Comparison of ENCODE assay signal across 17 cellular contexts in genomic region chr12:117142094-117142493, GRCh38. TPM values are rescaled to one million over a fixed set of nuclear protein-coding genes. Genes with fewer than 3 reads are reported as not detected.
DNase-seq lines count a peak whose midpoint lies in the region; ATAC-seq and TF ChIP-seq lines count a peak whose summit lies in the region.
"Had no signal": no experiment of that assay in that cellular context is flagged by ENCODE, and none has a peak within 500 bp of the region (broad histone marks: within the 10 kb centered on the region; RNA-seq: fewer than 3 reads in every experiment).

No MANE protein-coding gene starts in this region.

- DNase-seq in GM12865 (ENCODE audit: low read depth) (peak; percentile 73), germinal center (ENCODE audit: low spot score) (peak; percentile 53), vagina (ENCODE audit: extremely low spot score in 2 of 2) (no peak)
- no peak for DNase-seq in activated CD4-positive, alpha-beta T cell treated with anti-CD3 and anti-CD28 coated beads for 1 hour
- DNase-seq in stimulated activated naive CD8-positive, alpha-beta T cell treated with anti-CD3 and anti-CD28 coated beads, Interleukin-15, Interleukin-2, amounts not matched to agents 100 U/mL and 50 U/mL, for 24 hours: no peak
- no peak for DNase-seq in effector memory CD4-positive, alpha-beta T cell
- DNase-seq: activated CD4-positive, alpha-beta memory T cell treated with anti-CD3 and anti-CD28 coated beads, Interleukin-2, amount 10 ng/mL, durations not matched to agents 7 days and 5 days; activated T-cell treated with anti-CD3 and anti-CD28 coated beads, Interleukin-2, amount 50 U/mL, for 4 hours; CD8-positive, alpha-beta T cell; left ventricle myocardium superior; occipital lobe; right cardiac atrium; RPMI8226; T-helper 1 cell had no signal

- no peaks in the 10 kb centered on the region for H3K9me3 ChIP-seq in vagina
- no peaks in the 10 kb centered on the region for H3K9me3 ChIP-seq in effector memory CD4-positive, alpha-beta T cell (ENCODE audit: control insufficient read depth, low read length)
- H3K9me3 ChIP-seq: suprapubic skin had no signal

- no peak for TF ChIP-seq POLR2A in vagina (IDR thresholded peaks at IDR 0.05)

- H3K27ac ChIP-seq in vagina: no peak overlapping the region
- no peak overlapping the region for H3K27ac ChIP-seq in effector memory CD4-positive, alpha-beta T cell (ENCODE audit: insufficient read depth, low read length, poor library complexity, severe bottlenecking)
- H3K27ac ChIP-seq: suprapubic skin had no signal

- intact Hi-C loops in vagina (cut with DNase I): loop anchor here (10.0 kb wide), 1 partner anchor 117 kb away; no protein-coding TSS in a partner anchor

- peaks cover 0 to 19% of the 10 kb centered on the region in 2 donors for H3K36me3 ChIP-seq in vagina
- H3K36me3 ChIP-seq in effector memory CD4-positive, alpha-beta T cell (ENCODE audit: control insufficient read depth, insufficient read depth, low read length): peaks cover 29% of the 10 kb centered on the region

- TF ChIP-seq CTCF in GM12865 (IDR thresholded peaks at IDR 0.05; ENCODE audit: insufficient read depth, low read depth, low read length, missing control alignments) (no peak), vagina (IDR thresholded peaks at IDR 0.05) (no peak)

- H3K4me1 ChIP-seq in vagina: no peaks in the 10 kb centered on the region
- H3K4me1 ChIP-seq in effector memory CD4-positive, alpha-beta T cell (ENCODE audit: control insufficient read depth, insufficient read depth, low read length, poor library complexity, severe bottlenecking): no peaks in the 10 kb centered on the region

- no peaks in the 10 kb centered on the region for H3K27me3 ChIP-seq in vagina
- no peaks in the 10 kb centered on the region for H3K27me3 ChIP-seq in effector memory CD4-positive, alpha-beta T cell (replicated peaks; ENCODE audit: control insufficient read depth, insufficient read depth, low read length, poor library complexity, severe bottlenecking)
- H3K27me3 ChIP-seq: suprapubic skin had no signal

- H3K4me3 ChIP-seq in GM12865 (ENCODE audit: low read depth, low read length) (no peak overlapping the region), vagina (no peak overlapping the region)
- no peak overlapping the region for H3K4me3 ChIP-seq in effector memory CD4-positive, alpha-beta T cell (ENCODE audit: insufficient read depth, low read depth, low read length, poor library complexity, severe bottlenecking)
- H3K4me3 ChIP-seq: suprapubic skin had no signal

- ATAC-seq in GM21367 (IDR thresholded peaks at IDR 0.05; ENCODE audit: unreplicated experiment): peak; percentile 49
- ATAC-seq in HG03095 (IDR thresholded peaks at IDR 0.05; ENCODE audit: unreplicated experiment): peak; percentile 52
- no peak for ATAC-seq in stimulated activated naive CD8-positive, alpha-beta T cell treated with anti-CD3 and anti-CD28 coated beads, Interleukin-15, Interleukin-2, amounts not matched to agents 100 U/mL and 50 U/mL, for 24 hours
- ATAC-seq: activated T-cell treated with anti-CD3 and anti-CD28 coated beads, Interleukin-2, amount 50 U/mL, for 4 hours; CD8-positive, alpha-beta T cell had no signal

RNA-seq across cellular contexts. Expression of gene TESC, which starts 42.9 kb away (rescaled TPM):
- total RNA-seq in vagina: 10.8 TPM

RNA-seq across cellular contexts. Expression of gene FBXO21, which starts 48.2 kb away (rescaled TPM):
- total RNA-seq in vagina: 62.4 TPM

Comparison
In these comparisons a context has a peak if more than half of its experiments do, and no peak if none do; other contexts are left out.
1. DNase-seq: peak in GM12865 (single experiment) and germinal center (single experiment); none in vagina (0 of 2), activated CD4-positive, alpha-beta T cell treated with anti-CD3 and anti-CD28 coated beads for 1 hour (single experiment), stimulated activated naive CD8-positive, alpha-beta T cell treated with anti-CD3 and anti-CD28 coated beads, Interleukin-15, Interleukin-2, amounts not matched to agents 100 U/mL and 50 U/mL, for 24 hours (single experiment) and effector memory CD4-positive, alpha-beta T cell (0 of 3).